21 cellular contexts compared by ENCODE assay signal in the genomic region with DNA sequence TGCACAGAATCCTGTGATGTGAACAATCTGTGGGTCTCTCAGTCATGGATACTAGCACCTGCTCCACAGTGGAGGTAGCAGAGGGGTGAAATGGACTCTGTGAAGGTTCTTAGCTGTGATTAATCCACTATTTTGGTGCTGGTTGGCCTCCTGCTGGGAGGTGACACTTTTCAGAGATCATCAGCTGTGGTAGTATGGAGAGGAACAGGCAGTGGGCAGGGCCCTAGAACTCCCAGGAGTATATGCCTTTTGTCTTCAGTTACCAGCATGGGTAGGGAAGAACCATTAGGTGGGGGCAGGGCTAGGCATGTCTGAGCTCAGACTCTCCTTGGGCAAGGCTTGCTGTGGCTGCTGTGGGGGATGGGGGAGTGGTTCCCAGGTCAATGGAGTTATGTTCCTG. TPM values are rescaled to one million over a fixed set of nuclear protein-coding genes. Genes with fewer than 3 reads are reported as not detected.
"Had no signal": no experiment of that assay in that cellular context is flagged by ENCODE, and none has a peak within 500 bp of the region (broad histone marks: within the 10 kb centered on the region; RNA-seq: fewer than 3 reads in every experiment).

No MANE protein-coding gene starts in this region.

- H3K4me1 ChIP-seq: foreskin keratinocyte, psoas muscle, right lobe of liver, testis, tibial nerve, upper lobe of right lung, vagina had no signal

- H3K4me3 ChIP-seq: lung, psoas muscle, right lobe of liver, skin epidermis, testis, tibial nerve, upper lobe of right lung, vagina had no signal

- H3K9me3 ChIP-seq: neutrophil, psoas muscle, right lobe of liver, testis, upper lobe of right lung, vagina had no signal

- H3K27me3 ChIP-seq: neutrophil, right lobe of liver, testis, tibial nerve, upper lobe of right lung, vagina had no signal

- DNase-seq: effector memory CD8-positive, alpha-beta T cell; foreskin keratinocyte; left colon; left ventricle myocardium superior; mesenchymal stem cell; naive thymus-derived CD8-positive, alpha-beta T cell; psoas muscle; retina; right lobe of liver; stimulated activated CD4-positive, alpha-beta T cell treated with anti-CD3 and anti-CD28 coated beads, Interleukin-2, amount 100 ng/mL, for 24 hours; stimulated activated CD4-positive, alpha-beta T cell treated with anti-CD3 and anti-CD28 coated beads, Interleukin-4, amount 100 ng/mL, for 4 hours; stimulated activated naive B cell treated with anti-CD40 and anti-IgM and Interleukin-4, amounts not matched to agents 10 μg/mL and 1 μg/mL and 100 μg/mL, for 72 hours; stimulated activated naive CD8-positive, alpha-beta T cell treated with anti-CD3 and anti-CD28 coated beads, Interleukin-15, amount 100 ng/mL, for 72 hours; testis; upper lobe of right lung had no signal

- H3K36me3 ChIP-seq: neutrophil, right lobe of liver, tibial nerve, upper lobe of right lung, vagina had no signal

- H3K27ac ChIP-seq: foreskin keratinocyte, neutrophil, psoas muscle, right lobe of liver, skin epidermis, testis, tibial nerve, upper lobe of right lung, vagina had no signal

RNA-seq across cellular contexts. Expression of a gene that starts 54.0 kb away (rescaled TPM):
- total RNA-seq: naive thymus-derived CD8-positive, alpha-beta T cell had no signal
- polyA plus RNA-seq: naive thymus-derived CD8-positive, alpha-beta T cell; neural cell had no signal
